Comparison of ENCODE assay signal across 8 cellular contexts in genomic region chr4:175947117-175947722, GRCh38.
A peak's percentile ranks its signal among the peaks of the same experiment; 100 is the strongest.
DNase-seq lines count a peak whose midpoint lies in the region; ATAC-seq and TF ChIP-seq lines count a peak whose summit lies in the region.

No MANE protein-coding gene starts in this region.

- CTCF ChIA-PET in activated B cell treated with CpG ODN at 0.5 μM for 24 hours (lab: Charles Lee): interaction anchor here (1.9 to 2.4 kb wide), 2 partner anchors 393 to 395 kb away, joined by 6 to 11 read pairs; no protein-coding TSS in a partner anchor

- DNase-seq in G401 (ENCODE audit: low spot score) (peak; percentile 52), activated B cell treated with CpG ODN at 0.5 μM for 24 hours (no peak), left kidney (ENCODE audit: low read depth, low spot score) (peak; percentile 34), SHP77 (lab: John Stamatoyannopoulos, UW) (no peak), NCI-H187 (lab: John Stamatoyannopoulos, UW) (no peak)

- H3K9me3 Mint-ChIP-seq in activated B cell treated with CpG ODN at 0.5 μM for 24 hours: no peaks in the 10 kb centered on the region

- no peaks in the 10 kb centered on the region for H3K27me3 Mint-ChIP-seq in activated B cell treated with CpG ODN at 0.5 μM for 24 hours

- H3K4me3 Mint-ChIP-seq in activated B cell treated with CpG ODN at 0.5 μM for 24 hours: no peak overlapping the region

- H3K27ac Mint-ChIP-seq in activated B cell treated with CpG ODN at 0.5 μM for 24 hours: no peak overlapping the region

- ATAC-seq in HG03159 (IDR thresholded peaks at IDR 0.05; ENCODE audit: unreplicated experiment): peak; percentile 62
- no peak for ATAC-seq in activated B cell treated with CpG ODN at 0.5 μM for 24 hours (ENCODE audit: low read depth)
- ATAC-seq in GM21390 (IDR thresholded peaks at IDR 0.05; ENCODE audit: unreplicated experiment): no peak
- no peak for ATAC-seq in HG02571 (IDR thresholded peaks at IDR 0.05; ENCODE audit: unreplicated experiment)

- H3K36me3 Mint-ChIP-seq in activated B cell treated with CpG ODN at 0.5 μM for 24 hours (ENCODE audit: low read depth): no peaks in the 10 kb centered on the region

- intact Hi-C loops in activated B cell treated with CpG ODN at 0.5 μM for 24 hours (cut with micrococcal nuclease): loop anchor here (1.0 to 5.0 kb wide), 5 partner anchors 87 to 394 kb away; no protein-coding TSS in a partner anchor

- POLR2A ChIA-PET in activated B cell treated with CpG ODN at 0.5 μM for 24 hours (lab: Charles Lee): no interaction called here

- peak; percentile 18 for TF ChIP-seq CTCF in activated B cell treated with CpG ODN at 0.5 μM for 24 hours (IDR thresholded peaks at IDR 0.05)

- peaks cover 6% of the 10 kb centered on the region for H3K4me1 Mint-ChIP-seq in activated B cell treated with CpG ODN at 0.5 μM for 24 hours

- in situ Hi-C loops in G401 (cut with HindIII; ENCODE audit: low sequenced_read_pairs): no loop called here

Comparison
In these comparisons a context has a peak if more than half of its experiments do, and no peak if none do; other contexts are left out.
1. DNase-seq: peak in G401 (single experiment) and left kidney (single experiment); none in activated B cell treated with CpG ODN at 0.5 μM for 24 hours (single experiment), SHP77 (0 of 2) and NCI-H187 (0 of 2).